ENCODE assay signal across 11 cellular contexts in the genomic region with DNA sequence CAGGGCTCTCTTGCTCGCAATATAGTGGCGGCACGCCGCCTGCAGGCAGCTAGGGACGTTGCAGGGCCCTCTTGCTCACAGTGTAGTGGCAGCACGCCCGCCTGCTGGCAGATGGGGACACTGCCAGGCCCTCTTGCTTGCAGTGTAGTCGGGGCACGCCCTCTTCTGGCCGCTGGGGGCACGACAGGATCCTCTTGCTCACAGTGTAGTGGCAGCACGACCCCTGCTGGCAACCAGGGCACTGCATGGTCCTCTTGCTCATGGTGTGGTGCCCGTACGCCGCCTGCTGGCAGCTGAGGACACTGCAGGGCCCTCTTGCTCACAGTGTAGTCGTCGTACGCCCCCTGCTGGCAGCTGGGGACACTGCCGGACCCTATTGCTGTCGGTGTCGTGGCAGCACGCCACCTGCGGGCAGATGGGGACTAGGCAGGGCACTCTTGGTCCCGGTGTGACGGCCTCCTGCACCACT. TPM values are rescaled to one million over a fixed set of nuclear protein-coding genes. Genes with fewer than 3 reads are reported as not detected.
DNase-seq lines count a peak whose midpoint lies in the region; ATAC-seq and TF ChIP-seq lines count a peak whose summit lies in the region.
"Not testable (repeated sequence)": the region's sequence is repeated elsewhere in the genome, so short reads cannot be mapped to it uniquely, and the experiment has no call there.
"Had no signal": no experiment of that assay in that cellular context is flagged by ENCODE, and none has a peak within 500 bp of the region (broad histone marks: within the 10 kb centered on the region; RNA-seq: fewer than 3 reads in every experiment).

No MANE protein-coding gene starts in this region.

- CTCF ChIA-PET in PC-3 (lab: Charles Lee): not testable (repeated sequence)

- POLR2A ChIA-PET in PC-3 (lab: Charles Lee; ENCODE audit: unreplicated experiment): not testable (repeated sequence)

- not testable (repeated sequence) for H3K9ac ChIP-seq in PC-3 (ENCODE audit: low read length)

- H3K4me1 ChIP-seq in PC-3 (ENCODE audit: insufficient read depth, low read length); transverse colon: not testable (repeated sequence)

- H3F3A ChIP-seq in PC-3 (ENCODE audit: low read length, unreplicated experiment): not testable (repeated sequence)

- not testable (repeated sequence) for TF ChIP-seq CTCF in PC-3 (conservative IDR thresholded peaks at IDR 0.05; ENCODE audit: low read depth, low read length)
- TF ChIP-seq CTCF in epithelial cell of proximal tubule (conservative IDR thresholded peaks at IDR 0.05; ENCODE audit: low read depth, low read length): peak; percentile 16
- TF ChIP-seq CTCF in natural killer cell (IDR thresholded peaks at IDR 0.05): peak; percentile 43
- TF ChIP-seq CTCF in transverse colon (IDR thresholded peaks at IDR 0.05): peak in 3 of 5 experiments; percentile 9 to 16 (median 9)

- not testable (repeated sequence) for H3K4me2 ChIP-seq in PC-3 (ENCODE audit: low read length)

- not testable (repeated sequence) for H3K36me3 ChIP-seq in PC-3 (ENCODE audit: low read depth, low read length); transverse colon

- TF ChIP-seq POLR2A in transverse colon (IDR thresholded peaks at IDR 0.05): not testable (repeated sequence)

- not testable (repeated sequence) for H2AFZ ChIP-seq in PC-3 (ENCODE audit: low read length)

- not testable (repeated sequence) for H3K36me3 Mint-ChIP-seq in activated T-cell treated with anti-CD3 and anti-CD28 coated beads, Interleukin-2, amount 50 U/mL, for 24 hours (ENCODE audit: low read depth); natural killer cell

- not testable (repeated sequence) for H3K27me3 Mint-ChIP-seq in activated T-cell treated with anti-CD3 and anti-CD28 coated beads, Interleukin-2, amount 50 U/mL, for 24 hours; natural killer cell (ENCODE audit: low read depth in 2 of 2)

- not testable (repeated sequence) for BruUV-seq in PC-3 (replicated peaks; lab: Mats Ljungman, UMichigan)

- WGBS in transverse colon (ENCODE audit: low coverage in 1 of 2), 2 donors: 79% methylated on average over 6 of the region's 25 CpGs; no CpG with 5 or more reads in 1 of the 2 donors

- H3K27ac ChIP-seq in PC-3 (ENCODE audit: low read length); transverse colon: not testable (repeated sequence)

- not testable (repeated sequence) for H3K27ac Mint-ChIP-seq in activated T-cell treated with anti-CD3 and anti-CD28 coated beads, Interleukin-2, amount 50 U/mL, for 24 hours; natural killer cell

- ATAC-seq in GM18517 (IDR thresholded peaks at IDR 0.05; ENCODE audit: unreplicated experiment): peak; percentile 72
- peak; percentile 79 for ATAC-seq in GM21576 (IDR thresholded peaks at IDR 0.05; ENCODE audit: unreplicated experiment)
- ATAC-seq in HG03103 (IDR thresholded peaks at IDR 0.05; ENCODE audit: low read depth, unreplicated experiment): peak; percentile 68
- peak; percentile 35; the same call in 1 of the 2 replicates for ATAC-seq in PC-3
- ATAC-seq in natural killer cell: peak; percentile 57 to 87 (median 65)

- intact Hi-C loops in PC-3 (cut with micrococcal nuclease); natural killer cell (cut with micrococcal nuclease); transverse colon (cut with DNase I; ENCODE audit: low total_unique reads): not testable (repeated sequence)

- not testable (repeated sequence) for H3K9me3 ChIP-seq in PC-3 (ENCODE audit: low read length); transverse colon

- not testable (repeated sequence) for H3K9me2 ChIP-seq in PC-3 (replicated peaks; ENCODE audit: low read length)

- TF ChIP-seq EP300 in transverse colon (IDR thresholded peaks at IDR 0.05; ENCODE audit: low read depth): not testable (repeated sequence)

- H4K20me1 ChIP-seq in PC-3 (ENCODE audit: low read length): not testable (repeated sequence)

- not testable (repeated sequence) for H3K4me1 Mint-ChIP-seq in activated T-cell treated with anti-CD3 and anti-CD28 coated beads, Interleukin-2, amount 50 U/mL, for 24 hours (ENCODE audit: low read depth)
- peaks cover 0 to 10% of the 10 kb centered on the region in 2 donors for H3K4me1 Mint-ChIP-seq in natural killer cell

- DNase-seq in PC-3; epithelial cell of proximal tubule (ENCODE audit: low read depth): not testable (repeated sequence)
- DNase-seq in activated T-cell treated with anti-CD3 and anti-CD28 coated beads, Interleukin-2, amount 50 U/mL, for 24 hours: peak; percentile 47
- DNase-seq in natural killer cell (peak; percentile 28), transverse colon (peak; percentile 21)

- H3K4me3 ChIP-seq in PC-3 (ENCODE audit: low read length); epithelial cell of proximal tubule (ENCODE audit: low read depth, low read length); transverse colon: not testable (repeated sequence)

- H3K79me2 ChIP-seq in PC-3 (ENCODE audit: low read length): not testable (repeated sequence)

- in situ Hi-C loops in transverse colon (cut with MboI; ENCODE audit: low pct_ligation_motif_present in 1 of 4, low pct_unique_long_range_greater_than_20kb in 1 of 4, low sequenced_read_pairs in 3 of 4): not testable (repeated sequence)

- H3K4me3 Mint-ChIP-seq in activated T-cell treated with anti-CD3 and anti-CD28 coated beads, Interleukin-2, amount 50 U/mL, for 24 hours; natural killer cell: not testable (repeated sequence)

- H3K27me3 ChIP-seq in PC-3 (ENCODE audit: low read length); transverse colon: not testable (repeated sequence)

- H3K9me3 Mint-ChIP-seq in activated T-cell treated with anti-CD3 and anti-CD28 coated beads, Interleukin-2, amount 50 U/mL, for 24 hours; natural killer cell: not testable (repeated sequence)

RNA-seq across cellular contexts. Expression of a gene that starts 3.0 kb away (rescaled TPM):
- total RNA-seq in PC-3 (2014; rRNA removed): not detected in 2 replicates
- not detected in 2 replicates for total RNA-seq in epithelial cell of proximal tubule
- total RNA-seq in natural killer cell: 1 to 10 TPM in 1 of 3 donors, under 1 TPM in 1, not detected in 1; 0.73 to 2.1 TPM
- not detected for total RNA-seq in transverse colon
- total RNA-seq: LHCN-M2; lower leg skin; T-helper 2 cell treated with Interferon-gamma antibody and Interleukin-4, amounts not matched to agents 100 ng/mL and 5 ng/mL, for 36 hours had no signal

RNA-seq across cellular contexts. Expression of a gene that starts 17.3 kb away (rescaled TPM):
- total RNA-seq in PC-3 (2014; rRNA removed) (12.6 and 14.4 TPM in 2 replicates), epithelial cell of proximal tubule (15.2 and 23.7 TPM in 2 replicates), natural killer cell (10 to 100 TPM; 32.4 to 44.1 (median 35.8) TPM), transverse colon (100 to 1,000 TPM in 1 of 4 donors, 10 to 100 TPM in 3; 31.8 to 111 (median 36.6) TPM)

RNA-seq across cellular contexts. Expression of a gene that starts 17.6 kb away (rescaled TPM):
- total RNA-seq in PC-3 (2014; rRNA removed) (155 and 180 TPM in 2 replicates), epithelial cell of proximal tubule (116 and 143 TPM in 2 replicates), natural killer cell (100 to 1,000 TPM; 102 to 153 (median 106) TPM), transverse colon (100 to 1,000 TPM in 2 of 4 donors, 10 to 100 TPM in 2; 59.2 to 145 (median 93.8) TPM)

RNA-seq across cellular contexts. Expression of a gene that starts 46.3 kb away (rescaled TPM):
- 13.8 and 23.8 TPM in 2 replicates for total RNA-seq in PC-3 (2014; rRNA removed)
- total RNA-seq in epithelial cell of proximal tubule: 5.5 and 11.8 TPM in 2 replicates
- total RNA-seq in natural killer cell: 10 to 100 TPM; 20.1 to 24.2 (median 21.2) TPM
- 10 to 100 TPM in 3 of 4 donors, 1 to 10 TPM in 1; 7.2 to 27.9 (median 20.6) TPM for total RNA-seq in transverse colon

RNA-seq across cellular contexts. Expression of a gene that starts 46.9 kb away (rescaled TPM):
- total RNA-seq in PC-3 (2014; rRNA removed) (226 and 255 TPM in 2 replicates), epithelial cell of proximal tubule (222 and 249 TPM in 2 replicates), natural killer cell (100 to 1,000 TPM in 2 of 3 donors, 10 to 100 TPM in 1; 94.6 to 111 (median 104) TPM), transverse colon (10 to 100 TPM; 23.2 to 96.5 (median 52.2) TPM)
